ENCODE assay signal across 10 cellular contexts in the genomic region with DNA sequence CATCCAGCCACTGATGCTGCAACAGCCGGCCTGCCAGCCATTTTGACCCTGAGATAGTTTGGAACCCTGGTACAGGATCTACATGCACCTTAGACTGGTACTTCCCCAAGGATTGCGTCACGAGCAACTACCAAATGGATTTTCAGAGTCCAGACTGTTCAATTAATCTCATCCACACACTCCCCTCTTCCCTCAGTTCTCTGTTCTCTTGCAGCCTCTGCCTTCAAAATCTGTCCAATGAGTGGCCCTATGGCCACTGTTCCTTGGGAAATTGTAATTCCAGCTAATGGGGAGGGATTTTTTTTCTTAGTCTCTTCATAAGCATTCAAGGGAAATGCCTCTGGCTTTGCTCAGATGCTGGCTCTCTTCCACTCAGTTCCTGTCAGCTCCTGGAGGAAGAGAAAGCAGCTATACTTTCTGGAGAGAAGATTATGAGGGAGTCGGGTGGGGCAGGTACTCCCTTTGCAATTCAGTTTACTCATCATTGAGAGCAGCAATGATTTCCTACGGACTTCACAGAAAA. TPM values are rescaled to one million over a fixed set of nuclear protein-coding genes. Genes with fewer than 3 reads are reported as not detected.
DNase-seq lines count a peak whose midpoint lies in the region; ATAC-seq and TF ChIP-seq lines count a peak whose summit lies in the region.
"Had no signal": no experiment of that assay in that cellular context is flagged by ENCODE, and none has a peak within 500 bp of the region (broad histone marks: within the 10 kb centered on the region; RNA-seq: fewer than 3 reads in every experiment).

No MANE protein-coding gene starts in this region.

- no peak for ATAC-seq in activated T-helper 17 cell treated with anti-CD3 and anti-CD28 coated beads, Interleukin-2, amount 50 U/mL, for 72 hours (replicated peaks)
- no peak for ATAC-seq in GM19351 (IDR thresholded peaks at IDR 0.05; ENCODE audit: unreplicated experiment)

- no peaks in the 10 kb centered on the region for H3K27me3 Mint-ChIP-seq in activated T-helper 17 cell treated with anti-CD3 and anti-CD28 coated beads, Interleukin-2, amount 50 U/mL, for 72 hours

- no peaks in the 10 kb centered on the region for H3K36me3 Mint-ChIP-seq in activated T-helper 17 cell treated with anti-CD3 and anti-CD28 coated beads, Interleukin-2, amount 50 U/mL, for 72 hours (ENCODE audit: low read depth)

- H3K4me3 Mint-ChIP-seq in activated T-helper 17 cell treated with anti-CD3 and anti-CD28 coated beads, Interleukin-2, amount 50 U/mL, for 72 hours: no peak overlapping the region

- DNase-seq in Daoy (ENCODE audit: low read depth): peak; percentile 90
- DNase-seq in glomerular visceral epithelial cell (ENCODE audit: extremely low spot score): peak; percentile 78
- DNase-seq in retinal pigment epithelial cell (ENCODE audit: low read depth): peak; percentile 78
- DNase-seq in SKM-1 treated with dmso at 0.1 percent for 144 hours (lab: John Stamatoyannopoulos, UW; ENCODE audit: unreplicated experiment): no peak
- DNase-seq in NCI-H345 (lab: John Stamatoyannopoulos, UW): no peak
- no peak for DNase-seq in NCI-H2081 (lab: John Stamatoyannopoulos, UW)
- DNase-seq: Caco-2, NCI-H1092 had no signal

- H3K4me3 ChIP-seq in retinal pigment epithelial cell (ENCODE audit: low read length): no peak overlapping the region

- peak overlapping the region; percentile 17 for H3K27ac Mint-ChIP-seq in activated T-helper 17 cell treated with anti-CD3 and anti-CD28 coated beads, Interleukin-2, amount 50 U/mL, for 72 hours

- H3K4me1 Mint-ChIP-seq in activated T-helper 17 cell treated with anti-CD3 and anti-CD28 coated beads, Interleukin-2, amount 50 U/mL, for 72 hours: no peaks in the 10 kb centered on the region

- peaks cover 15% of the 10 kb centered on the region for H3K9me3 Mint-ChIP-seq in activated T-helper 17 cell treated with anti-CD3 and anti-CD28 coated beads, Interleukin-2, amount 50 U/mL, for 72 hours

- no peak for TF ChIP-seq CTCF in retinal pigment epithelial cell (conservative IDR thresholded peaks at IDR 0.05; ENCODE audit: low read depth, low read length)

RNA-seq across cellular contexts. Expression of a gene that starts 19.8 kb away (rescaled TPM):
- total RNA-seq in Daoy (2014; rRNA removed; shearing (Covaris generic)): 237 and 248 TPM in 2 replicates
- 10 to 100 TPM; 21.5 to 34.8 TPM for total RNA-seq in activated T-helper 17 cell treated with anti-CD3 and anti-CD28 coated beads, Interleukin-2, amount 50 U/mL, for 72 hours

RNA-seq across cellular contexts. Expression of a gene that starts 44.1 kb away (rescaled TPM):
- 92.7 and 94.6 TPM in 2 replicates for total RNA-seq in Daoy (2014; rRNA removed; shearing (Covaris generic))
- 10 to 100 TPM; 50.1 to 57.6 TPM for total RNA-seq in activated T-helper 17 cell treated with anti-CD3 and anti-CD28 coated beads, Interleukin-2, amount 50 U/mL, for 72 hours

Comparison
In these comparisons a context has a peak if more than half of its experiments do, and no peak if none do; other contexts are left out.
1. DNase-seq: peak in Daoy (single experiment), glomerular visceral epithelial cell (single experiment) and retinal pigment epithelial cell (single experiment); none in SKM-1 treated with dmso at 0.1 percent for 144 hours (single experiment), NCI-H345 (single experiment) and NCI-H2081 (0 of 2).